In the genomic region with DNA sequence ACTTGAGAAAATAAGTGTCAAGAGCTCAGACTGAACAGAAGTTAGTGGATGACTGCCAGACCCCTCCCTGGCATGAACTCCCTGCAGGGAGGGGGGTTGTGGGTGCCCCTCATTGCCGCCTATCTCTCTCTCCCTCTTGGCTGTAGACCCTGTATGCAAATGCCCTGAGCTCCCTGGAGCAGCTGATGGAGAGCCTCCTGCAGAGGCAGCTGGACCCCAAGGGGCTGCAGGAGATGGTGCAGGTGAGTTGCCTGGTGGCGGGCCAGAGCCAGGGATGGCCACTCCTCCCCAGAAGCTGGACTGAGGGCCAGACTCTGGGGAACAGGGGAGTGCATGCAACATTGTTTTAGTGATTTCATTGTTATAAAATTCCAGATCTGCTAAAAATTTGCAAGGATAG, we compare ENCODE assay signal across 23 cellular contexts. TPM values are rescaled to one million over a fixed set of nuclear protein-coding genes. Genes with fewer than 3 reads are reported as not detected.
"Had no signal": no experiment of that assay in that cellular context is flagged by ENCODE, and none has a peak within 500 bp of the region (broad histone marks: within the 10 kb centered on the region; RNA-seq: fewer than 3 reads in every experiment).

No MANE protein-coding gene starts in this region.

- H3K4me1 Mint-ChIP-seq: naive B cell, WTC11 had no signal

- H3K4me3 ChIP-seq: ascending aorta, breast epithelium had no signal

- H3K27ac ChIP-seq: ascending aorta, breast epithelium, epithelial cell of prostate, parathyroid adenoma had no signal

- DNase-seq: activated CD4-positive, alpha-beta T cell treated with anti-CD3 and anti-CD28 coated beads, Interleukin-2, amount 50 U/mL, for 1 hour; activated naive CD4-positive, alpha-beta T cell treated with Interleukin-2 at 50 U/mL for 16 hours; cerebellar nuclear complex; effector memory CD8-positive, alpha-beta T cell; foreskin melanocyte; mammary epithelial cell; naive B cell; stimulated activated CD4-positive, alpha-beta T cell treated with anti-CD3 and anti-CD28 coated beads, Interleukin-15, amount 100 ng/mL, for 24 hours; stimulated activated CD4-positive, alpha-beta T cell treated with anti-CD3 and anti-CD28 coated beads, Interleukin-4, amount 100 ng/mL, for 1 hour; stimulated activated naive CD4-positive, alpha-beta T cell had no signal

- ATAC-seq: effector memory CD8-positive, alpha-beta T cell; T-cell had no signal

- H3K4me1 ChIP-seq: ascending aorta, breast epithelium, parathyroid adenoma had no signal

- H3K4me3 Mint-ChIP-seq: activated T-helper 1 cell treated with anti-CD3 and anti-CD28 coated beads, Interleukin-12 subunit alpha, Interleukin-12 subunit beta, Interleukin-2, Interleukin-4 antibody, amounts not matched to agents 30 ng/mL and 10 ng/mL and 1 ng/mL, durations not matched to agents 14 hours and 24 hours and 36 hours; effector memory CD8-positive, alpha-beta T cell; naive B cell; T-cell; WTC11 had no signal

- H3K9me3 ChIP-seq: ascending aorta, breast epithelium had no signal

- H3K36me3 Mint-ChIP-seq: naive B cell, T-cell, WTC11 had no signal

- H3K9ac ChIP-seq: parathyroid adenoma had no signal

- H2AFZ ChIP-seq: parathyroid adenoma had no signal

- H3K36me3 ChIP-seq: ascending aorta, breast epithelium had no signal

- H3K79me2 ChIP-seq: parathyroid adenoma had no signal

- H3K9me3 Mint-ChIP-seq: activated T-helper 1 cell treated with anti-CD3 and anti-CD28 coated beads, Interleukin-12 subunit alpha, Interleukin-12 subunit beta, Interleukin-2, Interleukin-4 antibody, amounts not matched to agents 30 ng/mL and 10 ng/mL and 1 ng/mL, durations not matched to agents 14 hours and 24 hours and 36 hours; effector memory CD8-positive, alpha-beta T cell; naive B cell; T-cell had no signal

- H3K27me3 ChIP-seq: ascending aorta, breast epithelium had no signal

- H3K27ac Mint-ChIP-seq: activated T-helper 1 cell treated with anti-CD3 and anti-CD28 coated beads, Interleukin-12 subunit alpha, Interleukin-12 subunit beta, Interleukin-2, Interleukin-4 antibody, amounts not matched to agents 30 ng/mL and 10 ng/mL and 1 ng/mL, durations not matched to agents 14 hours and 24 hours and 36 hours; effector memory CD8-positive, alpha-beta T cell; naive B cell; T-cell; WTC11 had no signal

RNA-seq across cellular contexts. Expression of a gene that starts 36.3 kb away (rescaled TPM):
- total RNA-seq: activated CD8-positive, alpha-beta memory T cell treated with anti-CD3 and anti-CD28 coated beads for 36 hours; activated T-helper 1 cell treated with anti-CD3 and anti-CD28 coated beads, Interleukin-12 subunit alpha, Interleukin-12 subunit beta, Interleukin-2, Interleukin-4 antibody, amounts not matched to agents 30 ng/mL and 10 ng/mL and 1 ng/mL, durations not matched to agents 14 hours and 24 hours and 36 hours; ascending aorta; breast epithelium; dermis blood vessel endothelial cell; fibroblast of lung; mononuclear cell; skeletal muscle tissue; subcutaneous adipose tissue; T-cell; WTC11 had no signal

RNA-seq across cellular contexts. Expression of a gene that starts 39.9 kb away (rescaled TPM):
- total RNA-seq: ascending aorta had no signal

RNA-seq across cellular contexts. Expression of a gene that starts 54.4 kb away (rescaled TPM):
- total RNA-seq: activated CD8-positive, alpha-beta memory T cell treated with anti-CD3 and anti-CD28 coated beads for 36 hours; activated T-helper 1 cell treated with anti-CD3 and anti-CD28 coated beads, Interleukin-12 subunit alpha, Interleukin-12 subunit beta, Interleukin-2, Interleukin-4 antibody, amounts not matched to agents 30 ng/mL and 10 ng/mL and 1 ng/mL, durations not matched to agents 14 hours and 24 hours and 36 hours; ascending aorta; breast epithelium; dermis blood vessel endothelial cell; fibroblast of lung; mononuclear cell; skeletal muscle tissue; subcutaneous adipose tissue; T-cell; WTC11 had no signal
